8 cellular contexts compared by ENCODE assay signal in the genomic region with DNA sequence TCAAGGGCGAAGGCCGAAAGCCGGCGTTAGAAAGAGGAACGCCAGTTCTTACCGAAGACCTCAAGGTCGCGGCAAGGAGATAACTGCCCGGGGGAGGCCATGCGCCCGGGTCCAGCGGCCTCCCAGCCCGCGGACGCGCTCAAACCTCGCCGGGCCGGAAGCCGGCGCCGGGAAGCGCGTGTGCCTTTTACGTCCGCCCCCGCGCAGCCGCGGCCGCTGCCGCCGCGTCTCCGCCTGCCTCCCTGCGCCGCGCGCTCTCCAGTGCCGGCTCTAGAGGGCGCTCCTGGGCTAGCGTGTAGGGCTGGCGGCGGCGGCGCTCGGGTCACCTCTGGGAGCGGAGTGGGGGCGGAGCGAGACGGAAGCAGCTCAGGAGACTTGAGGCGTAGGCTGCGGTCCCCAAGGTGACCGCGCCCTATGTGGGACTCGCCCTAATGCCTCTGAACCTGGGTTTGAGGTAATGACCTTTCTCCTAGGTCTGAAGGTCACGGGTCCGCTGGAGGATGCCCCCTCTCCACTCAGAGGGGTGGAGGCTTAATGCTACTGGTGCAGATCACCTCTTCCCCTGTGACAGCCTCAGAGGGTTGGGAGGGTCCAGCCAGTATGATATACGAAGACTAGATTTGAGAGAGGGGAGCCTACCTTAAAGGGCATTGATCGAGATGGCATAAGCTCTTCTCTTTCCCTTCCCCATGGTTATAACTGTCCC. TPM values are rescaled to one million over a fixed set of nuclear protein-coding genes. Genes with fewer than 3 reads are reported as not detected.
A peak's percentile ranks its signal among the peaks of the same experiment; 100 is the strongest.
DNase-seq lines count a peak whose midpoint lies in the region; ATAC-seq and TF ChIP-seq lines count a peak whose summit lies in the region.

No MANE protein-coding gene starts in this region.

- 1 to 41% methylated on average over 9 to 60 of the region's 60 CpGs for WGBS in lung, 2 donors

- POLR2A ChIA-PET in BJ (lab: Charles Lee), result no interaction called here

- CTCF ChIA-PET in BJ (lab: Yijun Ruan, JAX), result interaction anchor here (0.6 to 1.9 kb wide), 6 partner anchors 9 to 57 kb away, joined by 3 to 11 read pairs (median 3); no protein-coding TSS in a partner anchor

- H3K27ac ChIP-seq in dorsolateral prefrontal cortex (peak overlapping the region; percentile 32 to 96 (median 88)), lung (ENCODE audit: low read depth in 1 of 2, low read length in 1 of 2) (peak overlapping the region; percentile 97 to 99)

- intact Hi-C loops in dorsolateral prefrontal cortex (cut with DNase I), result loop anchor here in 1 of 2 donors (2.0 to 10.0 kb wide), 4 partner anchors 20 to 232 kb away; partner anchors contain the start of gene PGRMC1

- TF ChIP-seq CTCF in BJ (IDR thresholded peaks at IDR 0.05; ENCODE audit: insufficient read depth, low read depth, low read length), result peak; percentile 56
- peak in 55 of 56 donors; percentile 41 to 81 (median 70) for TF ChIP-seq CTCF in dorsolateral prefrontal cortex (IDR thresholded peaks at IDR 0.05 in 54 of 56, conservative IDR thresholded peaks at IDR 0.05 in 2 of 56; ENCODE audit: low read depth in 1 of 56, partially characterized antibody in 56 of 56)
- peak; percentile 48 for TF ChIP-seq CTCF in lung (IDR thresholded peaks at IDR 0.05; ENCODE audit: control extremely low read depth, extremely low read depth)

- H3K9me3 ChIP-seq in lung (ENCODE audit: control insufficient read depth in 2 of 2, insufficient read depth in 1 of 2, low read length in 1 of 2), result peaks cover 0 to 2% of the 10 kb centered on the region in 2 donors

- H3K4me1 ChIP-seq in lung (ENCODE audit: control insufficient read depth in 2 of 2, insufficient read depth in 2 of 2, low read length in 2 of 2), result no peaks in the 10 kb centered on the region

- no peaks in the 10 kb centered on the region for H3K27me3 ChIP-seq in BJ (ENCODE audit: control insufficient read depth, insufficient read depth, low read length)
- peaks cover 0 to 14% (median 0%) of the 10 kb centered on the region in 45 donors for H3K27me3 ChIP-seq in dorsolateral prefrontal cortex
- H3K27me3 ChIP-seq in lung (ENCODE audit: control insufficient read depth, insufficient read depth), result no peaks in the 10 kb centered on the region

- DNase-seq in BJ (ENCODE audit: low read depth) (no peak), GM19238 (ENCODE audit: insufficient read length, low spot score) (peak; percentile 53), NCI-H524 treated with DMSO at 0.1 percent for 48 hours (lab: John Stamatoyannopoulos, UW) (peak; percentile 8), dorsolateral prefrontal cortex (peak; percentile 63 to 86 (median 78)), lung (ENCODE audit: low spot score) (peak; percentile 85)
- peak; percentile 87 to 90 for DNase-seq in activated CD4-positive, alpha-beta T cell treated with anti-CD3 and anti-CD28 coated beads, Interleukin-2, amount 50 U/mL, for 48 hours
- DNase-seq in stimulated activated CD4-positive, alpha-beta T cell treated with anti-CD3 and anti-CD28 coated beads, TNF-alpha, amount 100 ng/mL, for 24 hours (ENCODE audit: low read depth in 3 of 3), result peak; percentile 69 to 86 (median 76)

- no peaks in the 10 kb centered on the region for H3K36me3 ChIP-seq in BJ (ENCODE audit: control insufficient read depth, insufficient read depth, low read length)
- H3K36me3 ChIP-seq in lung (ENCODE audit: control insufficient read depth in 2 of 2, insufficient read depth in 2 of 2, low read length in 2 of 2), result peaks cover 1 to 3% of the 10 kb centered on the region in 2 donors

- ATAC-seq in HG03432 (IDR thresholded peaks at IDR 0.05; ENCODE audit: unreplicated experiment) (peak; percentile 76), lung (ENCODE audit: insufficient read depth, low FRiP score) (peak; percentile 94)

- H3K4me3 ChIP-seq in BJ (ENCODE audit: low read depth, low read length), result peak overlapping the region; percentile 84
- peak overlapping the region; percentile 41 to 88 (median 72) for H3K4me3 ChIP-seq in dorsolateral prefrontal cortex
- H3K4me3 ChIP-seq in lung, result peak overlapping the region; percentile 73

RNA-seq across cellular contexts. Expression of gene SLC25A5, which starts 0.8 kb away (rescaled TPM):
- polyA plus RNA-seq in BJ (2011; rRNA removed) (218 and 292 TPM in 2 replicates), lung (100 to 1,000 TPM; 169 to 417 TPM)
- polyA minus RNA-seq in BJ (2011; rRNA and poly(A)+ RNA removed), result 212 and 252 TPM in 2 replicates
- total RNA-seq in dorsolateral prefrontal cortex (100 to 1,000 TPM; 115 to 275 (median 184) TPM), lung (100 to 1,000 TPM; 181 to 430 TPM)
